ENCODE assay signal across 8 cellular contexts in the genomic region with DNA sequence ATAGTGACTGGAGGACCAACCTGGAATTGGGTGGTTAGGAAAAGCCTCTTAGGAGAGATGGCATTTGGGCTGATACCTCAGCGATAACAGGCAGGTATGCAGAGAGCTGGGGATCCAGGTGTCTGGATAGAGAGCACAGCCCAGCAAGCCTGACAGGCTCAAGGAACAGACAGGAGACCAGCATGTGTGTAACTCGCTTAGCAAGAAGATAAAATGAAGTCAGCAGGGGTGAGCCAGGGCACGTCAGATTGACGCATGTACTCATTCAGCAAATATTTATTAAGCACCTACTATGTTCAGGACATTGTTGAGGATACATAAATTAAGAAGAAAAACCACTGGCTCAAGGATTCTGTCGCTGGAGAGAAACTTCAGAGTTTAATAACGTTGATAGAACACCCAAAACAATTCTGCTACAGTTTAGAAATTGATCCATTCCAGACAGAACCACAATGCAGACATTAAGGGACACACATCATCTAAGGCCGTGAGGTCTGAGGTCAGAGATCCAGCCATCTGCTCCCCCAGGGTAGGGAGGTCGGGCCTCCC. TPM values are rescaled to one million over a fixed set of nuclear protein-coding genes. Genes with fewer than 3 reads are reported as not detected.
DNase-seq lines count a peak whose midpoint lies in the region; TF ChIP-seq lines count a peak whose summit lies in the region.

No MANE protein-coding gene starts in this region.

- H3K4me3 Mint-ChIP-seq in IgD-negative memory B cell: peak overlapping the region; percentile 86 to 89 (median 89)
- peak overlapping the region; percentile 70 for H3K4me3 Mint-ChIP-seq in chondrocyte (ENCODE audit: unreplicated experiment)

- POLR2A ChIA-PET in BJ (lab: Charles Lee): no interaction called here

- CTCF ChIA-PET in BJ (lab: Yijun Ruan, JAX): no interaction called here

- H3K27me3 ChIP-seq in BJ (ENCODE audit: control insufficient read depth, insufficient read depth, low read length) (no peaks in the 10 kb centered on the region), muscle layer of duodenum (ENCODE audit: low read depth, low read length) (no peaks in the 10 kb centered on the region)

- no peaks in the 10 kb centered on the region for H3K9me3 ChIP-seq in muscle layer of duodenum (ENCODE audit: control insufficient read depth in 1 of 2, low read length in 2 of 2)

- no peaks in the 10 kb centered on the region for H3K36me3 ChIP-seq in BJ (ENCODE audit: control insufficient read depth, insufficient read depth, low read length)
- no peaks in the 10 kb centered on the region for H3K36me3 ChIP-seq in muscle layer of duodenum (ENCODE audit: control insufficient read depth in 1 of 2, insufficient read depth in 2 of 2, low read length in 2 of 2)

- H3K27me3 Mint-ChIP-seq in IgD-negative memory B cell (no peaks in the 10 kb centered on the region), chondrocyte (ENCODE audit: low read depth) (peaks cover 12% of the 10 kb centered on the region)

- no peak for TF ChIP-seq CTCF in BJ (IDR thresholded peaks at IDR 0.05; ENCODE audit: insufficient read depth, low read depth, low read length)
- TF ChIP-seq CTCF in chondrocyte (IDR thresholded peaks at IDR 0.05): no peak

- H3K4me1 Mint-ChIP-seq in IgD-negative memory B cell (peaks cover 66 to 72% (median 66%) of the 10 kb centered on the region in 3 donors), chondrocyte (ENCODE audit: low read depth) (peaks cover 14% of the 10 kb centered on the region)

- H3K27ac Mint-ChIP-seq in IgD-negative memory B cell (peak overlapping the region; percentile 93 to 99 (median 94)), chondrocyte (ENCODE audit: unreplicated experiment) (peak overlapping the region; percentile 39)

- peaks cover 6 to 10% of the 10 kb centered on the region in 2 donors for H3K4me1 ChIP-seq in muscle layer of duodenum (ENCODE audit: control insufficient read depth in 1 of 2, insufficient read depth in 2 of 2, low read length in 2 of 2)

- H3K36me3 Mint-ChIP-seq in IgD-negative memory B cell (peaks cover 2% of the 10 kb centered on the region), chondrocyte (ENCODE audit: low read depth) (no peaks in the 10 kb centered on the region)

- H3K9me3 Mint-ChIP-seq in IgD-negative memory B cell: no peaks in the 10 kb centered on the region
- H3K9me3 Mint-ChIP-seq in chondrocyte (ENCODE audit: low read depth): peaks cover 2% of the 10 kb centered on the region

- H3K27ac ChIP-seq in muscle layer of duodenum (ENCODE audit: low read length): peak overlapping the region; percentile 97

- no peak for DNase-seq in BJ (ENCODE audit: low read depth)
- DNase-seq in chondrocyte (ENCODE audit: low spot score): no peak
- DNase-seq in NCI-H1930 (lab: John Stamatoyannopoulos, UW): no peak
- no peak for DNase-seq in GOT3 (lab: John Stamatoyannopoulos, UW)
- no peak for DNase-seq in stimulated activated CD4-positive, alpha-beta T cell treated with anti-CD3 and anti-CD28 coated beads, Interleukin-4, amount 100 ng/mL, for 4 hours
- no peak for DNase-seq in activated gamma-delta T cell treated with Interleukin-2 at 50 U/mL for 16 hours

- H3K4me3 ChIP-seq in BJ (ENCODE audit: low read depth, low read length): peak overlapping the region; percentile 69
- H3K4me3 ChIP-seq in muscle layer of duodenum (ENCODE audit: low read depth in 1 of 2, low read length in 2 of 2): peak overlapping the region; percentile 65 to 83

RNA-seq across cellular contexts. Expression of gene DUSP22, which starts 1.1 kb away (rescaled TPM):
- 5.6 and 9.8 TPM in 2 replicates for polyA plus RNA-seq in BJ (2011; rRNA removed)
- 5.0 and 5.1 TPM in 2 replicates for polyA minus RNA-seq in BJ (2011; rRNA and poly(A)+ RNA removed)
- polyA plus RNA-seq in IgD-negative memory B cell: 126 TPM
- 24.6 to 35.8 TPM (median 34.2 TPM) in 3 replicates for total RNA-seq in chondrocyte

Comparison
In these comparisons a context has a peak if more than half of its experiments do, and no peak if none do; other contexts are left out.
1. RNA of gene DUSP22, which starts 1.1 kb away (polyA plus RNA-seq): 126 TPM in IgD-negative memory B cell (single experiment); 5.6 to 9.8 TPM in BJ; every median in the first group is over 10 times any median in the second.